Comparison of ENCODE assay signal across 8 cellular contexts in genomic region chr12:104136577-104136976, GRCh38. TPM values are rescaled to one million over a fixed set of nuclear protein-coding genes. Genes with fewer than 3 reads are reported as not detected.
DNase-seq lines count a peak whose midpoint lies in the region; ATAC-seq and TF ChIP-seq lines count a peak whose summit lies in the region.

No MANE protein-coding gene starts in this region.

- DNase-seq in AG10803 (ENCODE audit: low read depth) (no peak), cerebellar cortex (ENCODE audit: low spot score) (peak; percentile 12), ecto neural progenitor cell (ENCODE audit: low spot score) (no peak)
- DNase-seq in naive thymus-derived CD8-positive, alpha-beta T cell: no peak
- no peak for DNase-seq in stimulated activated CD4-positive, alpha-beta T cell treated with anti-CD3 and anti-CD28 coated beads, Interleukin-4, amount 100 ng/mL, for 1 hour
- no peak for DNase-seq in stimulated activated naive CD4-positive, alpha-beta T cell (lab: John Stamatoyannopoulos, UW)

- peak overlapping the region in 2 of 3 donors; percentile 44 to 84 for H3K27ac Mint-ChIP-seq in IgD-negative memory B cell
- H3K27ac Mint-ChIP-seq in naive thymus-derived CD8-positive, alpha-beta T cell: peak overlapping the region in 9 of 10 donors; percentile 75 to 96 (median 92)

- H3K9me3 Mint-ChIP-seq in IgD-negative memory B cell: no peaks in the 10 kb centered on the region
- no peaks in the 10 kb centered on the region for H3K9me3 Mint-ChIP-seq in naive thymus-derived CD8-positive, alpha-beta T cell

- peaks cover 19 to 26% (median 22%) of the 10 kb centered on the region in 3 donors for H3K4me1 Mint-ChIP-seq in IgD-negative memory B cell
- peaks cover 12 to 24% (median 16%) of the 10 kb centered on the region in 4 donors for H3K4me1 Mint-ChIP-seq in naive thymus-derived CD8-positive, alpha-beta T cell

- peak overlapping the region; percentile 91 to 98 (median 94) for H3K4me3 Mint-ChIP-seq in IgD-negative memory B cell
- H3K4me3 Mint-ChIP-seq in naive thymus-derived CD8-positive, alpha-beta T cell: peak overlapping the region; percentile 72 to 94 (median 90)

- H3K4me3 ChIP-seq in AG10803 (ENCODE audit: low read length): peak overlapping the region; percentile 79

- no peaks in the 10 kb centered on the region for H3K27me3 Mint-ChIP-seq in IgD-negative memory B cell
- no peaks in the 10 kb centered on the region for H3K27me3 Mint-ChIP-seq in naive thymus-derived CD8-positive, alpha-beta T cell

- POLR2A ChIA-PET in naive thymus-derived CD8-positive, alpha-beta T cell (lab: Charles Lee): interaction anchor here (0.5 to 3.2 kb wide), 6 partner anchors 72 to 420 kb away, joined by 3 to 29 read pairs (median 8); partner anchors contain the start of genes HCFC2, HSP90B1 and TDG

- no peak for ATAC-seq in naive thymus-derived CD8-positive, alpha-beta T cell
- ATAC-seq in HG02852 (IDR thresholded peaks at IDR 0.05; ENCODE audit: unreplicated experiment): no peak

- TF ChIP-seq CTCF in AG10803 (conservative IDR thresholded peaks at IDR 0.05; ENCODE audit: low read length): no peak

- H3K36me3 Mint-ChIP-seq in IgD-negative memory B cell: peaks cover under 1% of the 10 kb centered on the region
- peaks cover 0 to 8% (median 0%) of the 10 kb centered on the region in 3 donors for H3K36me3 Mint-ChIP-seq in naive thymus-derived CD8-positive, alpha-beta T cell

RNA-seq across cellular contexts. Expression of gene NFYB, which starts 1.4 kb away (rescaled TPM):
- polyA plus RNA-seq in IgD-negative memory B cell: 33.3 TPM
- total RNA-seq in naive thymus-derived CD8-positive, alpha-beta T cell: 10 to 100 TPM; 22.7 to 26.4 TPM
- 10 to 100 TPM; 26.0 to 38.8 (median 30.3) TPM for polyA plus RNA-seq in naive thymus-derived CD8-positive, alpha-beta T cell
